8 cellular contexts compared by ENCODE assay signal in the genomic region with DNA sequence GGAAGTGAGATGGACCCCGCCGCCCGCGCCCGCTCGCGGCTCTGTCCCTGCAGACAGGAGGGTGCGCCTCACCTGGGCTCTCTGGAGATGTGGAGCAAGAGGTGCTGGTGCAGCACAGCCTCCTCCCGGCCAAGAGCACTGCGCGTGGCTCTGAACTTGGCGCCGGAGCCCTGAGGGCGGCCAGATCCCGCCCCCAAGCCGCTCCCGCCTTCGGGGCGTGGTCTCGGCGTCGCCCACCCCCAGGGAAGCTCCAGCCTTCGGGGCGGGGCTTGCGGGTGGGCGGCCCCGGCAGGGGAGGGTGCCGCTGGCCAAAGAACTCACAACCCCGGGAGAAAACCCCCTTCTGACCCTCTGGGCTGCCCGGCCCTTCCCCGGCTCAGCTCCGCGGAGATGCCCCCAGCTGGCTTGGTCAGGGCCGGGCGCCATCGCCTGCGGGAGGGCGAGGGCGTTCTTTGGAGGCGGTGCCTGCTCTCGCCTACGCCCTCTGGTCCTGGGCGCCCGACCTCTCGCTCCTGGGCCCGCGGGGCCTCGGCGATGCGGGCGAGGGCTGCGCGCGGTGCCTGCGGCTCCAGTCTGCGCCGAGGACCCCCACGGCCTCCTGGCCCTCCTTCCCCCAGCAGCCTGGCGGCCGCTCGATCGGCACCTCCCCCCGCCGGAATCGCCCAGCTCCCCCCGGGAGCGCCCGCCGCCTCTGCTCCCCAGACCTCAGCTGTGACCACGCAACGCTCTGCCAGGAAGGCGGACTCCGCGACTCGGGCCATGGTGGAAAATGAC. TPM values are rescaled to one million over a fixed set of nuclear protein-coding genes. Genes with fewer than 3 reads are reported as not detected.
DNase-seq lines count a peak whose midpoint lies in the region; ATAC-seq and TF ChIP-seq lines count a peak whose summit lies in the region.

A gene with protein sequence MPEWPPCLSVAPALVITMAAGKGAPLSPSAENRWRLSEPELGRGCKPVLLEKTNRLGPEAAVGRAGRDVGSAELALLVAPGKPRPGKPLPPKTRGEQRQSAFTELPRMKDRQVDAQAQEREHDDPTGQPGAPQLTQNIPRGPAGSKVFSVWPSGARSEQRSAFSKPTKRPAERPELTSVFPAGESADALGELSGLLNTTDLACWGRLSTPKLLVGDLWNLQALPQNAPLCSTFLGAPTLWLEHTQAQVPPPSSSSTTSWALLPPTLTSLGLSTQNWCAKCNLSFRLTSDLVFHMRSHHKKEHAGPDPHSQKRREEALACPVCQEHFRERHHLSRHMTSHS (minus strand): TSS at position 146 of the 774 bp plus-strand sequence. CDS start 15,464 bp downstream, outside the sequence.

- H3K27me3 Mint-ChIP-seq in activated naive CD4-positive, alpha-beta T cell treated with anti-CD3 and anti-CD28 coated beads, Interleukin-2, amount 50 U/mL, for 24 hours, result peaks cover 24% of the 10 kb centered on the region

- no peaks in the 10 kb centered on the region for H4K20me1 ChIP-seq in Loucy (ENCODE audit: insufficient read depth, low read length, poor library complexity, severe bottlenecking)

- H3F3A ChIP-seq in Loucy (ENCODE audit: low read depth), result no peaks in the 10 kb centered on the region

- H3K9ac ChIP-seq in Loucy (ENCODE audit: low read depth, low read length, poor library complexity, severe bottlenecking), result peak within 1 kb of the TSS; percentile 57
- H3K9ac ChIP-seq in SK-N-MC (ENCODE audit: insufficient read length), result no peak within 1 kb of the TSS

- H3K4me1 ChIP-seq in Loucy (ENCODE audit: insufficient read depth, low read length, poor library complexity, severe bottlenecking), result peaks cover 14% of the 10 kb centered on the region

- H3K36me3 Mint-ChIP-seq in activated naive CD4-positive, alpha-beta T cell treated with anti-CD3 and anti-CD28 coated beads, Interleukin-2, amount 50 U/mL, for 24 hours, result no peaks in the 10 kb centered on the region

- H3K9me3 ChIP-seq in Loucy (ENCODE audit: insufficient read depth, low read depth, low read length) (no peaks in the 10 kb centered on the region), SK-N-MC (ENCODE audit: low read depth, low read length) (no peaks in the 10 kb centered on the region)

- peak within 1 kb of the TSS; percentile 15 for H3K27ac Mint-ChIP-seq in activated naive CD4-positive, alpha-beta T cell treated with anti-CD3 and anti-CD28 coated beads, Interleukin-2, amount 50 U/mL, for 24 hours

- H3K4me3 ChIP-seq in H7 (ENCODE audit: insufficient read depth, low read depth, low read length), result peak within 1 kb of the TSS; percentile 72
- H3K4me3 ChIP-seq in Loucy (ENCODE audit: low read length, poor library complexity, severe bottlenecking), result peak within 1 kb of the TSS; percentile 74
- peak within 1 kb of the TSS; percentile 74 for H3K4me3 ChIP-seq in SK-N-MC

- no peak within 1 kb of the TSS for H3K27ac ChIP-seq in SK-N-MC

- H3K27me3 ChIP-seq in H7 (ENCODE audit: control insufficient read depth, insufficient read depth, low read length) (peaks cover 2% of the 10 kb centered on the region), Loucy (ENCODE audit: insufficient read depth, low read length, poor library complexity, severe bottlenecking) (peaks cover 7% of the 10 kb centered on the region)

- H3K4me2 ChIP-seq in Loucy (ENCODE audit: low read depth, low read length, poor library complexity, severe bottlenecking), result peak within 1 kb of the TSS; percentile 79

- H3K9me3 Mint-ChIP-seq in activated naive CD4-positive, alpha-beta T cell treated with anti-CD3 and anti-CD28 coated beads, Interleukin-2, amount 50 U/mL, for 24 hours, result no peaks in the 10 kb centered on the region

- peaks cover 11% of the 10 kb centered on the region for H3K4me1 Mint-ChIP-seq in activated naive CD4-positive, alpha-beta T cell treated with anti-CD3 and anti-CD28 coated beads, Interleukin-2, amount 50 U/mL, for 24 hours

- ATAC-seq in omental fat pad (ENCODE audit: low FRiP score), result peak; percentile 96

- H3K36me3 ChIP-seq in H7 (replicated peaks; ENCODE audit: control insufficient read depth, insufficient read depth, low read length) (no peaks in the 10 kb centered on the region), Loucy (ENCODE audit: insufficient read depth, low read length) (no peaks in the 10 kb centered on the region), SK-N-MC (ENCODE audit: insufficient read depth, low read length) (no peaks in the 10 kb centered on the region)

- H3K9me2 ChIP-seq in Loucy (replicated peaks; ENCODE audit: low read depth, low read length), result no peaks in the 10 kb centered on the region

- H3K79me2 ChIP-seq in Loucy (ENCODE audit: insufficient read depth, low read length), result no peaks in the 10 kb centered on the region

- peak within 1 kb of the TSS; percentile 92 for H3K4me3 Mint-ChIP-seq in activated naive CD4-positive, alpha-beta T cell treated with anti-CD3 and anti-CD28 coated beads, Interleukin-2, amount 50 U/mL, for 24 hours

- DNase-seq in Daoy (ENCODE audit: low read depth) (peak; percentile 84), H7 (peak; percentile 99), SK-N-MC (ENCODE audit: low read depth, low spot score) (no peak), glomerular visceral epithelial cell (ENCODE audit: extremely low spot score) (peak; percentile 88), omental fat pad (ENCODE audit: low spot score) (peak; percentile 44), superior temporal gyrus (ENCODE audit: extremely low spot score) (peak; percentile 91)

- peak within 1 kb of the TSS; percentile 93 for H2AFZ ChIP-seq in Loucy (ENCODE audit: low read length)

- TF ChIP-seq CTCF in Loucy (conservative IDR thresholded peaks at IDR 0.05; ENCODE audit: low read length) (no peak), omental fat pad (IDR thresholded peaks at IDR 0.05) (no peak)

RNA-seq across cellular contexts. Expression of the gene that starts here (rescaled TPM):
- 0.97 and 1.1 TPM in 2 replicates for total RNA-seq in Daoy (2014; rRNA removed; shearing (Covaris generic))
- total RNA-seq in H7 (2014; rRNA removed; shearing (Covaris generic)), result 3.0 and 4.5 TPM in 2 replicates
- under 1 TPM in 2 of 4 donors, not detected in 2; 0.19 to 0.25 TPM for total RNA-seq in omental fat pad

Comparison
In these comparisons a context has a peak if more than half of its experiments do, and no peak if none do; other contexts are left out.
1. Peak in DNase-seq and ATAC-seq in omental fat pad; RNA of the gene not detected or under 1 TPM.